22 cellular contexts compared by ENCODE assay signal in the genomic region with DNA sequence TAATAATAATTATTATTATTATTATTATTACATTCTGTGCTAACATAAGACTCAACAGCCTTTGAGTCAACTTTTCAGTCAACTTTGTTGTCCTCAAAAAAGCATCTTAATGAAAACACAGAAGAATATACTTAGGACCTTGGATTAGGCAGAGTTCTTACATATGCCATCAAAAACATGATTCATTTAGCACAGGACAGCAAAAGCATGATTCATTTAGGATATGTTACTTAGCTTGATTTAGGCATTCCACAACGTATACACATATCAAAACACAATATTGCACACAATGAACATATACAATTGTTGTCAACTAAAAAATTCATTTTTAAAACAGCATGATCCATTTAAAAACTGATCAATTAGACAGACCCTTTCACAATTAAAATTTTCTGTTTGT.
DNase-seq lines count a peak whose midpoint lies in the region; ATAC-seq, FAIRE-seq and TF ChIP-seq lines count a peak whose summit lies in the region.
"Had no signal": no experiment of that assay in that cellular context is flagged by ENCODE, and none has a peak within 500 bp of the region (broad histone marks: within the 10 kb centered on the region; RNA-seq: fewer than 3 reads in every experiment).

No MANE protein-coding gene starts in this region.

- H3K36me3 ChIP-seq in testis (ENCODE audit: low read depth, missing control alignments) (no peaks in the 10 kb centered on the region), breast epithelium (no peaks in the 10 kb centered on the region)
- H3K36me3 ChIP-seq: BE2C had no signal

- ATAC-seq in A549 (no peak), SK-N-SH treated with all-trans-retinoic acid at 6 μM for 48 hours (peak; percentile 11; the same call in 1 of the 3 replicates)
- ATAC-seq: K562 had no signal

- H3K4me2 ChIP-seq in A549 = no peak overlapping the region

- no peak for TF ChIP-seq RAD21 in A549 (conservative IDR thresholded peaks at IDR 0.05 in 1 of 2, IDR thresholded peaks at IDR 0.05 in 1 of 2)

- no peaks in the 10 kb centered on the region for H3K9me3 ChIP-seq in A549
- no peaks in the 10 kb centered on the region for H3K9me3 ChIP-seq in testis
- no peaks in the 10 kb centered on the region for H3K9me3 ChIP-seq in breast epithelium
- H3K9me3 ChIP-seq: BE2C had no signal

- H3K4me3 ChIP-seq in A549 (no peak overlapping the region), foreskin fibroblast (ENCODE audit: low read depth in 1 of 2, low read length in 2 of 2) (no peak overlapping the region), testis (no peak overlapping the region), breast epithelium (no peak overlapping the region)
- H3K4me3 ChIP-seq: K562 had no signal

- CTCF ChIA-PET in A549 (lab: Yijun Ruan, JAX) = interaction anchor here (0.9 to 2.5 kb wide), 3 partner anchors 15 to 330 kb away, joined by 3 to 7 read pairs (median 5); no protein-coding TSS in a partner anchor

- 77% methylated on average over 1 of the region's 1 CpG for WGBS in A549 (ENCODE audit: missing lambda C conversion rate)
- 88 to 96% methylated on average over 1 of the region's 1 CpG for WGBS in testis, 2 donors

- H3K27ac ChIP-seq in A549 = no peak overlapping the region
- no peak overlapping the region for H3K27ac ChIP-seq in testis
- H3K27ac ChIP-seq in breast epithelium = no peak overlapping the region
- H3K27ac ChIP-seq: 22Rv1 had no signal

- DNase-seq in A549 (ENCODE audit: low read depth in 1 of 2, low spot score in 1 of 2) = no peak
- peak; percentile 49 for DNase-seq in HS-5 (ENCODE audit: low read depth)
- DNase-seq in foreskin fibroblast = peak; percentile 40 to 60
- no peak for DNase-seq in NCI-H2107 (lab: John Stamatoyannopoulos, UW)
- no peak for DNase-seq in NCI-H524 (lab: John Stamatoyannopoulos, UW)
- no peak for DNase-seq in testis
- DNase-seq in breast epithelium (ENCODE audit: low spot score in 2 of 2) = no peak
- DNase-seq: BE2C; CD4-positive, CD25-positive, alpha-beta regulatory T cell; COR-L47; NCI-H1694 treated with DMSO at 0.1 percent for 48 hours; NCI-H2227 treated with DMSO at 0.1 percent for 48 hours; NCI-H510A treated with DMSO at 0.1 percent for 48 hours; NCI-H82; OCI-M1; RPMI8226; SIG-M5 had no signal

- POLR2A ChIA-PET in A549 (lab: Yijun Ruan, JAX) = no interaction called here

- TF ChIP-seq CTCF in A549 (IDR thresholded peaks at IDR 0.05) = no peak
- TF ChIP-seq CTCF in foreskin fibroblast (IDR thresholded peaks at IDR 0.05; ENCODE audit: low read depth, low read length) = no peak
- no peak for TF ChIP-seq CTCF in testis (IDR thresholded peaks at IDR 0.05)
- TF ChIP-seq CTCF in breast epithelium (IDR thresholded peaks at IDR 0.05) = no peak

- H3K4me1 ChIP-seq in A549 (no peaks in the 10 kb centered on the region), testis (no peaks in the 10 kb centered on the region), breast epithelium (no peaks in the 10 kb centered on the region)
- H3K4me1 ChIP-seq: BE2C had no signal

- no peak for TF ChIP-seq EP300 in A549 (IDR thresholded peaks at IDR 0.05)

- intact Hi-C loops in testis (cut with DNase I; ENCODE audit: low total_unique reads) = no loop called here
- intact Hi-C loops in breast epithelium (cut with DNase I; ENCODE audit: low total_unique reads) = no loop called here

- no peak for TF ChIP-seq POLR2A in A549 (IDR thresholded peaks at IDR 0.05; ENCODE audit: low read length)
- no peak for TF ChIP-seq POLR2A in testis (IDR thresholded peaks at IDR 0.05)
- TF ChIP-seq POLR2A in breast epithelium (IDR thresholded peaks at IDR 0.05) = no peak

- H3K27me3 ChIP-seq in testis (no peaks in the 10 kb centered on the region), breast epithelium (no peaks in the 10 kb centered on the region)
- H3K27me3 ChIP-seq: BE2C had no signal

- FAIRE-seq in A549 (lab: Jason Lieb, UNC) = peak; percentile 86
- FAIRE-seq: GM12892, H1, K562 had no signal

TF ChIP-seq in A549, 52 proteins besides CTCF, POLR2A, EP300 and RAD21 (continues in another document):
- TF ChIP-seq GATA3 (IDR thresholded peaks at IDR 0.05; ENCODE audit: borderline replicate concordance) = no peak
- no peak for TF ChIP-seq HDAC2 (IDR thresholded peaks at IDR 0.05)
- TF ChIP-seq ZSCAN20 (CRISPR knock-in tag; IDR thresholded peaks at IDR 0.05) = no peak
- TF ChIP-seq RFX5 (IDR thresholded peaks at IDR 0.05) = no peak
- TF ChIP-seq, protein P1, sequence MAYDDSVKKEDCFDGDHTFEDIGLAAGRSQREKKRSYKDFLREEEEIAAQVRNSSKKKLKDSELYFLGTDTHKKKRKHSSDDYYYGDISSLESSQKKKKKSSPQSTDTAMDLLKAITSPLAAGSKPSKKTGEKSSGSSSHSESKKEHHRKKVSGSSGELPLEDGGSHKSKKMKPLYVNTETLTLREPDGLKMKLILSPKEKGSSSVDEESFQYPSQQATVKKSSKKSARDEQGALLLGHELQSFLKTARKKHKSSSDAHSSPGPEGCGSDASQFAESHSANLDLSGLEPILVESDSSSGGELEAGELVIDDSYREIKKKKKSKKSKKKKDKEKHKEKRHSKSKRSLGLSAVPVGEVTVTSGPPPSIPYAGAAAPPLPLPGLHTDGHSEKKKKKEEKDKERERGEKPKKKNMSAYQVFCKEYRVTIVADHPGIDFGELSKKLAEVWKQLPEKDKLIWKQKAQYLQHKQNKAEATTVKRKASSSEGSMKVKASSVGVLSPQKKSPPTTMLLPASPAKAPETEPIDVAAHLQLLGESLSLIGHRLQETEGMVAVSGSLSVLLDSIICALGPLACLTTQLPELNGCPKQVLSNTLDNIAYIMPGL (CRISPR knock-in tag; IDR thresholded peaks at IDR 0.05; ENCODE audit: borderline replicate concordance) = no peak

TF ChIP-seq in SK-N-SH treated with all-trans-retinoic acid at 6 μM for 48 hours, 23 proteins besides CTCF, POLR2A, EP300 and RAD21 (continues in another document):
- no peak for TF ChIP-seq BACH2 (CRISPR knock-in tag; IDR thresholded peaks at IDR 0.05; ENCODE audit: borderline replicate concordance)
- TF ChIP-seq OSR1 (CRISPR knock-in tag; IDR thresholded peaks at IDR 0.05) = no peak
- TF ChIP-seq ZC3H10 (CRISPR knock-in tag; IDR thresholded peaks at IDR 0.05) = no peak
- TF ChIP-seq, protein P2, sequence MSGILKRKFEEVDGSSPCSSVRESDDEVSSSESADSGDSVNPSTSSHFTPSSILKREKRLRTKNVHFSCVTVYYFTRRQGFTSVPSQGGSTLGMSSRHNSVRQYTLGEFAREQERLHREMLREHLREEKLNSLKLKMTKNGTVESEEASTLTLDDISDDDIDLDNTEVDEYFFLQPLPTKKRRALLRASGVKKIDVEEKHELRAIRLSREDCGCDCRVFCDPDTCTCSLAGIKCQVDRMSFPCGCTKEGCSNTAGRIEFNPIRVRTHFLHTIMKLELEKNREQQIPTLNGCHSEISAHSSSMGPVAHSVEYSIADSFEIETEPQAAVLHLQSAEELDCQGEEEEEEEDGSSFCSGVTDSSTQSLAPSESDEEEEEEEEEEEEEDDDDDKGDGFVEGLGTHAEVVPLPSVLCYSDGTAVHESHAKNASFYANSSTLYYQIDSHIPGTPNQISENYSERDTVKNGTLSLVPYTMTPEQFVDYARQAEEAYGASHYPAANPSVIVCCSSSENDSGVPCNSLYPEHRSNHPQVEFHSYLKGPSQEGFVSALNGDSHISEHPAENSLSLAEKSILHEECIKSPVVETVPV (CRISPR knock-in tag; IDR thresholded peaks at IDR 0.05) = no peak
- TF ChIP-seq GLIS3 (CRISPR knock-in tag; IDR thresholded peaks at IDR 0.05) = no peak
- no peak for TF ChIP-seq ZFP30 (CRISPR knock-in tag; IDR thresholded peaks at IDR 0.05)
- no peak for TF ChIP-seq CSDC2 (CRISPR knock-in tag; IDR thresholded peaks at IDR 0.05)
- TF ChIP-seq, protein P3, sequence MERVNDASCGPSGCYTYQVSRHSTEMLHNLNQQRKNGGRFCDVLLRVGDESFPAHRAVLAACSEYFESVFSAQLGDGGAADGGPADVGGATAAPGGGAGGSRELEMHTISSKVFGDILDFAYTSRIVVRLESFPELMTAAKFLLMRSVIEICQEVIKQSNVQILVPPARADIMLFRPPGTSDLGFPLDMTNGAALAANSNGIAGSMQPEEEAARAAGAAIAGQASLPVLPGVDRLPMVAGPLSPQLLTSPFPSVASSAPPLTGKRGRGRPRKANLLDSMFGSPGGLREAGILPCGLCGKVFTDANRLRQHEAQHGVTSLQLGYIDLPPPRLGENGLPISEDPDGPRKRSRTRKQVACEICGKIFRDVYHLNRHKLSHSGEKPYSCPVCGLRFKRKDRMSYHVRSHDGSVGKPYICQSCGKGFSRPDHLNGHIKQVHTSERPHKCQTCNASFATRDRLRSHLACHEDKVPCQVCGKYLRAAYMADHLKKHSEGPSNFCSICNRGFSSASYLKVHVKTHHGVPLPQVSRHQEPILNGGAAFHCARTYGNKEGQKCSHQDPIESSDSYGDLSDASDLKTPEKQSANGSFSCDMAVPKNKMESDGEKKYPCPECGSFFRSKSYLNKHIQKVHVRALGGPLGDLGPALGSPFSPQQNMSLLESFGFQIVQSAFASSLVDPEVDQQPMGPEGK (CRISPR knock-in tag; IDR thresholded peaks at IDR 0.05; ENCODE audit: borderline replicate concordance) = no peak
- TF ChIP-seq, protein P4, sequence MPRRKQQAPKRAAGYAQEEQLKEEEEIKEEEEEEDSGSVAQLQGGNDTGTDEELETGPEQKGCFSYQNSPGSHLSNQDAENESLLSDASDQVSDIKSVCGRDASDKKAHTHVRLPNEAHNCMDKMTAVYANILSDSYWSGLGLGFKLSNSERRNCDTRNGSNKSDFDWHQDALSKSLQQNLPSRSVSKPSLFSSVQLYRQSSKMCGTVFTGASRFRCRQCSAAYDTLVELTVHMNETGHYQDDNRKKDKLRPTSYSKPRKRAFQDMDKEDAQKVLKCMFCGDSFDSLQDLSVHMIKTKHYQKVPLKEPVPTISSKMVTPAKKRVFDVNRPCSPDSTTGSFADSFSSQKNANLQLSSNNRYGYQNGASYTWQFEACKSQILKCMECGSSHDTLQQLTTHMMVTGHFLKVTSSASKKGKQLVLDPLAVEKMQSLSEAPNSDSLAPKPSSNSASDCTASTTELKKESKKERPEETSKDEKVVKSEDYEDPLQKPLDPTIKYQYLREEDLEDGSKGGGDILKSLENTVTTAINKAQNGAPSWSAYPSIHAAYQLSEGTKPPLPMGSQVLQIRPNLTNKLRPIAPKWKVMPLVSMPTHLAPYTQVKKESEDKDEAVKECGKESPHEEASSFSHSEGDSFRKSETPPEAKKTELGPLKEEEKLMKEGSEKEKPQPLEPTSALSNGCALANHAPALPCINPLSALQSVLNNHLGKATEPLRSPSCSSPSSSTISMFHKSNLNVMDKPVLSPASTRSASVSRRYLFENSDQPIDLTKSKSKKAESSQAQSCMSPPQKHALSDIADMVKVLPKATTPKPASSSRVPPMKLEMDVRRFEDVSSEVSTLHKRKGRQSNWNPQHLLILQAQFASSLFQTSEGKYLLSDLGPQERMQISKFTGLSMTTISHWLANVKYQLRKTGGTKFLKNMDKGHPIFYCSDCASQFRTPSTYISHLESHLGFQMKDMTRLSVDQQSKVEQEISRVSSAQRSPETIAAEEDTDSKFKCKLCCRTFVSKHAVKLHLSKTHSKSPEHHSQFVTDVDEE (CRISPR knock-in tag; IDR thresholded peaks at IDR 0.05) = no peak
- TF ChIP-seq ZNF565 (CRISPR knock-in tag; conservative IDR thresholded peaks at IDR 0.05; ENCODE audit: low read depth) = no peak
- TF ChIP-seq PPARA (CRISPR knock-in tag; IDR thresholded peaks at IDR 0.05; ENCODE audit: borderline replicate concordance) = no peak
- TF ChIP-seq TOX (CRISPR knock-in tag; IDR thresholded peaks at IDR 0.05; ENCODE audit: borderline replicate concordance) = no peak

Comparison
In these comparisons a context has a peak if more than half of its experiments do, and no peak if none do; other contexts are left out.
1. DNase-seq: peak in HS-5 (single experiment) and foreskin fibroblast (2 of 2); none in A549 (0 of 2), NCI-H2107 (single experiment), NCI-H524 (0 of 2), testis (single experiment) and breast epithelium (0 of 2).